18 cellular contexts compared by ENCODE assay signal in genomic region chr1:237383825-237384612, GRCh38.
DNase-seq lines count a peak whose midpoint lies in the region; ATAC-seq and TF ChIP-seq lines count a peak whose summit lies in the region.
"Had no signal": no experiment of that assay in that cellular context is flagged by ENCODE, and none has a peak within 500 bp of the region (broad histone marks: within the 10 kb centered on the region; RNA-seq: fewer than 3 reads in every experiment).

No MANE protein-coding gene starts in this region.

- H3K27me3 ChIP-seq in heart left ventricle, result no peaks in the 10 kb centered on the region
- H3K27me3 ChIP-seq: gastrocnemius medialis, neural progenitor cell had no signal

- no peaks in the 10 kb centered on the region for H3K9me3 Mint-ChIP-seq in chondrocyte (ENCODE audit: low read depth)
- no peaks in the 10 kb centered on the region for H3K9me3 Mint-ChIP-seq in type B pancreatic cell
- H3K9me3 Mint-ChIP-seq: IgD-negative memory B cell, memory B cell, T-cell had no signal

- H3K27me3 Mint-ChIP-seq in chondrocyte (ENCODE audit: low read depth), result peaks cover 12% of the 10 kb centered on the region
- peaks cover 1% of the 10 kb centered on the region for H3K27me3 Mint-ChIP-seq in type B pancreatic cell
- H3K27me3 Mint-ChIP-seq: IgD-negative memory B cell, memory B cell had no signal

- TF ChIP-seq POLR2A in heart left ventricle (IDR thresholded peaks at IDR 0.05), result no peak

- H3K4me3 Mint-ChIP-seq in chondrocyte (ENCODE audit: unreplicated experiment) (no peak overlapping the region), type B pancreatic cell (peak overlapping the region; percentile 67)
- H3K4me3 Mint-ChIP-seq: IgD-negative memory B cell, memory B cell, neural progenitor cell, T-cell had no signal

- no peak overlapping the region for H3K4me3 ChIP-seq in heart left ventricle
- H3K4me3 ChIP-seq: gastrocnemius medialis, neural progenitor cell had no signal

- peaks cover 0 to 47% (median 16%) of the 10 kb centered on the region in 12 donors for H3K4me1 ChIP-seq in heart left ventricle
- H3K4me1 ChIP-seq: gastrocnemius medialis, neural progenitor cell had no signal

- ATAC-seq in heart left ventricle (peak in 3 of 4 donors; percentile 21 to 28 (median 22)), HG03095 (IDR thresholded peaks at IDR 0.05; ENCODE audit: unreplicated experiment) (no peak), GM18907 (IDR thresholded peaks at IDR 0.05; ENCODE audit: unreplicated experiment) (no peak)
- ATAC-seq: gastrocnemius medialis, T-cell had no signal

- WGBS in heart left ventricle, 4 donors, result 20 to 26% (median 24%) methylated on average over 8 of the region's 8 CpGs

- H3K27ac Mint-ChIP-seq in chondrocyte (ENCODE audit: unreplicated experiment), result peak overlapping the region; percentile 53
- H3K27ac Mint-ChIP-seq in type B pancreatic cell, result peak overlapping the region; percentile 85
- H3K27ac Mint-ChIP-seq: IgD-negative memory B cell, memory B cell, neural progenitor cell, T-cell had no signal

- H3K4me1 Mint-ChIP-seq in chondrocyte (ENCODE audit: low read depth) (peaks cover 9% of the 10 kb centered on the region), type B pancreatic cell (ENCODE audit: unreplicated experiment) (peaks cover 10% of the 10 kb centered on the region)
- H3K4me1 Mint-ChIP-seq: memory B cell, neural progenitor cell, T-cell had no signal

- no peak for TF ChIP-seq CTCF in chondrocyte (IDR thresholded peaks at IDR 0.05)
- TF ChIP-seq CTCF in heart left ventricle (IDR thresholded peaks at IDR 0.05), result no peak
- TF ChIP-seq CTCF in type B pancreatic cell (conservative IDR thresholded peaks at IDR 0.05), result no peak

- DNase-seq in M059J (ENCODE audit: low read depth), result peak; percentile 9
- DNase-seq in chondrocyte (ENCODE audit: low spot score), result no peak
- peak in 1 of 5 donors; percentile 19 for DNase-seq in heart left ventricle
- DNase-seq in type B pancreatic cell (ENCODE audit: extremely low spot score, unreplicated experiment), result no peak
- DNase-seq in dermis blood vessel endothelial cell, result no peak
- DNase-seq: activated effector memory CD4-positive, alpha-beta T cell treated with Interleukin-2 at 50 U/mL for 16 hours; gastrocnemius medialis; MV-4-11; NCI-H69; substantia nigra; T-cell had no signal

- no peaks in the 10 kb centered on the region for H3K36me3 Mint-ChIP-seq in chondrocyte (ENCODE audit: low read depth)
- H3K36me3 Mint-ChIP-seq in type B pancreatic cell, result no peaks in the 10 kb centered on the region
- H3K36me3 Mint-ChIP-seq: IgD-negative memory B cell, memory B cell, neural progenitor cell, T-cell had no signal

- H3K9me3 ChIP-seq in heart left ventricle, result peaks cover 0 to 4% (median 0%) of the 10 kb centered on the region in 12 donors
- H3K9me3 ChIP-seq: gastrocnemius medialis had no signal

- H3K36me3 ChIP-seq in heart left ventricle, result peaks cover 0 to 42% (median 0%) of the 10 kb centered on the region in 9 donors
- H3K36me3 ChIP-seq: gastrocnemius medialis, neural progenitor cell had no signal

- H3K27ac ChIP-seq in heart left ventricle, result peak overlapping the region in 8 of 12 donors; percentile 4 to 59 (median 38)
- H3K27ac ChIP-seq: C4-2B, gastrocnemius medialis, neural progenitor cell, VCaP had no signal

- intact Hi-C loops in heart left ventricle (cut with DNase I), result loop anchor here in 1 of 10 donors (10.0 kb wide), 1 partner anchor 339 kb away; the partner anchor contains the start of gene RYR2

Comparison
In these comparisons a context has a peak if more than half of its experiments do, and no peak if none do; other contexts are left out.
1. ATAC-seq: peak in heart left ventricle (3 of 4); none in HG03095 (single experiment) and GM18907 (single experiment).